Comparison of ENCODE assay signal across 8 cellular contexts in the genomic region with DNA sequence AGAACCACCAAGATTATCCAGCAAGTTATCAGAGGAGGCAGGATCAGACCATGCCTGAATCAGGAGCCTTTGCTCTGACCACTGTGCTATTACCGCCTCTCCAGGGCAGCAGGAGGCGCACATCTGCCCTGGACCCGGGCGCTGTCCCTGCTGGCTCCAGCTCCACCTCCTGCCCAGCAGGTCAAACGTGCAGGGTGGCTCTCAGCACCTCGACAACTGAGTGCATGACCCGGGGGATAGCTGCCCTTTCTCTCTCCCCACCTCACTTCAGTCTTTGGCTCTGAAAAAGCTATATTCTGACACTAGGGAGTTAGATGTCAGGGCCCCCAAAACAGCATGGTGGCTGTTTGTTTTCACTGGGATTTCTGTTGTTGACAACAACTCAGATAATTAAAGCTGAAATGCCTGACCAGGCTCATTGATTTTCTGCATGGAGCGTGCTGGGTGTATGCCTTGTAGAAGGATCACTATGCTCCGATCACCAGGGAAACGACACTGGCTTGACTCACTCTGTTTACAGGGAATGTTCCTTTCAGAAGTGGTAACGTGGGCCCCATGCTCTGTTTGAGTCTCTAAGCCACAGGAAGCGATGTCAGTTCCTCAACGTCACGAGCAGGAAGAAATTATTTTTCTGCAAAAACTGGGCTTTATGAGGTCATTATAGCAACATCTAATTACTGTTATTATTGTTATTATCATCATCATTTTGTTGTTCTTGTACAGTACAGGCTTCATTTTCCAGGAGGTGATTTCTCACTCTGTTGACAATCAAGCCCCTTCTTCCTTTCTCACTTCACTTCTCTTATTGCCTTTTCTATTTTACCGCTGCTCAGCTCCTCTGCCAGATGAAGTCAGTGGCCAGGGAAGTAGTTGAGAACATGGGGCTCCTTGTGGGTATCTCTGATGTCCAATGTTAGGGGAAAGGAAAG.
DNase-seq lines count a peak whose midpoint lies in the region; ATAC-seq and TF ChIP-seq lines count a peak whose summit lies in the region.

No MANE protein-coding gene starts in this region.

- WGBS in ectodermal cell, 2 experiments = 27 to 30% methylated on average over 13 to 14 of the region's 15 CpGs
- WGBS in mesenchymal stem cell = 12% methylated on average over 14 of the region's 15 CpGs

- peak overlapping the region; percentile 84 for H3K9ac ChIP-seq in mesenchymal stem cell (ENCODE audit: low read length)

- H3K4ac ChIP-seq in mesenchymal stem cell (ENCODE audit: low read depth in 1 of 2, low read length in 2 of 2) = peak overlapping the region; percentile 9 to 27

- H4K91ac ChIP-seq in mesenchymal stem cell (ENCODE audit: low read length) = peak overlapping the region; percentile 73

- ATAC-seq in GM21528 (IDR thresholded peaks at IDR 0.05; ENCODE audit: low FRiP score, unreplicated experiment) = no peak

- peak overlapping the region; percentile 76 to 91 for H3K18ac ChIP-seq in mesenchymal stem cell (ENCODE audit: low read depth in 1 of 2, low read length in 2 of 2)

- peak overlapping the region; percentile 23 for H3K4me2 ChIP-seq in mesenchymal stem cell (ENCODE audit: low read length, poor library complexity, severe bottlenecking)

- H3K4me3 ChIP-seq in GM12865 (ENCODE audit: low read depth, low read length) (no peak overlapping the region), ectodermal cell (ENCODE audit: insufficient read depth, low read depth, low read length) (no peak overlapping the region), mesenchymal stem cell (ENCODE audit: insufficient read depth in 1 of 2, low read depth in 1 of 2, low read length in 2 of 2) (peak overlapping the region in 1 of 2 experiments; percentile 31)

- H2BK15ac ChIP-seq in mesenchymal stem cell (ENCODE audit: low read depth, poor library complexity, severe bottlenecking) = no peak overlapping the region

- peak overlapping the region; percentile 50 for H3K27ac ChIP-seq in ectodermal cell (ENCODE audit: insufficient read depth, low read depth, low read length, poor library complexity, severe bottlenecking)
- H3K27ac ChIP-seq in mesenchymal stem cell (ENCODE audit: low read length, poor library complexity, severe bottlenecking) = peak overlapping the region; percentile 57

- H3K27me3 ChIP-seq in ectodermal cell (ENCODE audit: control insufficient read depth, insufficient read depth, low read length, poor library complexity, severe bottlenecking) (peaks cover 22% of the 10 kb centered on the region), mesenchymal stem cell (ENCODE audit: control insufficient read depth in 1 of 2, insufficient read depth in 1 of 2, low read length in 2 of 2) (no peaks in the 10 kb centered on the region)

- H2BK5ac ChIP-seq in mesenchymal stem cell (ENCODE audit: low read depth, low read length, poor library complexity, severe bottlenecking) = no peak overlapping the region

- peak overlapping the region; percentile 80 for H2BK120ac ChIP-seq in mesenchymal stem cell (ENCODE audit: low read depth, low read length)

- H2AFZ ChIP-seq in mesenchymal stem cell (ENCODE audit: low read depth, low read length) = peak overlapping the region; percentile 39

- H3K9me3 ChIP-seq in ectodermal cell (ENCODE audit: control insufficient read depth, low read length) (no peaks in the 10 kb centered on the region), mesenchymal stem cell (ENCODE audit: control insufficient read depth, low read length) (no peaks in the 10 kb centered on the region)

- peak overlapping the region; percentile 79 for H4K8ac ChIP-seq in mesenchymal stem cell (ENCODE audit: low read length)

- DNase-seq in GM12865 (ENCODE audit: low read depth) = peak; percentile 51
- DNase-seq in NCI-H345 (lab: John Stamatoyannopoulos, UW) = peak; percentile 87
- peak; percentile 56 to 73 for DNase-seq in activated CD4-positive, alpha-beta T cell treated with anti-CD3 and anti-CD28 coated beads, Interleukin-2, amount 50 U/mL, for 48 hours
- peak; percentile 100 for DNase-seq in mesenchymal stem cell
- DNase-seq in stimulated activated CD8-positive, alpha-beta memory T cell treated with anti-CD3 and anti-CD28 coated beads, Interleukin-12 subunit alpha, Interleukin-12 subunit beta, amount 100 ng/mL, for 24 hours (ENCODE audit: extremely low read depth) = peak; percentile 47
- DNase-seq in DMS 273 (lab: John Stamatoyannopoulos, UW; ENCODE audit: unreplicated experiment) = no peak

- no peaks in the 10 kb centered on the region for H3K79me1 ChIP-seq in mesenchymal stem cell (replicated peaks; ENCODE audit: low read length, poor library complexity, severe bottlenecking)

- no peaks in the 10 kb centered on the region for H3K36me3 ChIP-seq in ectodermal cell (ENCODE audit: control insufficient read depth, insufficient read depth, low read length)
- no peaks in the 10 kb centered on the region for H3K36me3 ChIP-seq in mesenchymal stem cell (ENCODE audit: control insufficient read depth in 1 of 2, insufficient read depth in 2 of 2, low read depth in 1 of 2, low read length in 2 of 2)

- peak overlapping the region; percentile 99 for H2BK12ac ChIP-seq in mesenchymal stem cell (ENCODE audit: low read length in 2 of 2)

- peak overlapping the region in 1 of 2 experiments; percentile 63 for H3K14ac ChIP-seq in mesenchymal stem cell (ENCODE audit: low read length in 2 of 2)

- H2AK5ac ChIP-seq in mesenchymal stem cell (ENCODE audit: low read length, severe bottlenecking) = peak overlapping the region; percentile 41

- H3K23ac ChIP-seq in mesenchymal stem cell (ENCODE audit: low read length in 2 of 2) = peak overlapping the region in 1 of 2 experiments; percentile 37

- peaks cover 17% of the 10 kb centered on the region for H3K4me1 ChIP-seq in ectodermal cell (ENCODE audit: control insufficient read depth, insufficient read depth, low read length)
- peaks cover 18% of the 10 kb centered on the region for H3K4me1 ChIP-seq in mesenchymal stem cell (ENCODE audit: control insufficient read depth, insufficient read depth, low read depth, low read length)

- TF ChIP-seq CTCF in GM12865 (IDR thresholded peaks at IDR 0.05; ENCODE audit: insufficient read depth, low read depth, low read length, missing control alignments) = peak; percentile 18
